9 cellular contexts compared by ENCODE assay signal in genomic region chr13:51644649-51645048, GRCh38.
DNase-seq lines count a peak whose midpoint lies in the region; TF ChIP-seq lines count a peak whose summit lies in the region.
"Had no signal": no experiment of that assay in that cellular context is flagged by ENCODE, and none has a peak within 500 bp of the region (broad histone marks: within the 10 kb centered on the region; RNA-seq: fewer than 3 reads in every experiment).

No MANE protein-coding gene starts in this region.

- POLR2A ChIA-PET in CD8-positive, alpha-beta memory T cell (lab: Charles Lee), result interaction anchor here (0.6 kb wide), 1 partner anchor 58 kb away, joined by 3 read pairs; no protein-coding TSS in a partner anchor

- H3K79me1 ChIP-seq in mesendoderm (ENCODE audit: low read length), result peaks cover 13% of the 10 kb centered on the region

- H3K4me1 ChIP-seq in CD8-positive, alpha-beta memory T cell (ENCODE audit: insufficient read depth, low read length), result peaks cover 39% of the 10 kb centered on the region
- H3K4me1 ChIP-seq in Loucy (ENCODE audit: insufficient read depth, low read length, poor library complexity, severe bottlenecking) (peaks cover 28% of the 10 kb centered on the region), mesendoderm (ENCODE audit: control insufficient read depth, low read depth, low read length) (peaks cover 17% of the 10 kb centered on the region), spleen (peaks cover 4 to 51% (median 38%) of the 10 kb centered on the region in 6 donors)

- no peak overlapping the region for H4K8ac ChIP-seq in mesendoderm (ENCODE audit: low read depth, low read length)

- H3K9ac ChIP-seq in Loucy (ENCODE audit: low read depth, low read length, poor library complexity, severe bottlenecking), result no peak overlapping the region
- no peak overlapping the region for H3K9ac ChIP-seq in mesendoderm (ENCODE audit: low read length)

- H4K5ac ChIP-seq in mesendoderm (ENCODE audit: low read length), result no peak overlapping the region

- H3F3A ChIP-seq in Loucy (ENCODE audit: low read depth), result no peaks in the 10 kb centered on the region

- H2BK15ac ChIP-seq in mesendoderm (replicated peaks; ENCODE audit: low read depth), result no peak overlapping the region

- H3K27me3 ChIP-seq in CD8-positive, alpha-beta memory T cell (ENCODE audit: insufficient read depth, low read length, poor library complexity, severe bottlenecking), result no peaks in the 10 kb centered on the region
- H3K27me3 ChIP-seq in Loucy (ENCODE audit: insufficient read depth, low read length, poor library complexity, severe bottlenecking), result no peaks in the 10 kb centered on the region
- H3K27me3 ChIP-seq in mesendoderm (ENCODE audit: insufficient read depth, low read length, poor library complexity), result no peaks in the 10 kb centered on the region
- H3K27me3 ChIP-seq in spleen (replicated peaks in 1 of 7), result no peaks in the 10 kb centered on the region

- H3K4me3 ChIP-seq in CD8-positive, alpha-beta memory T cell (ENCODE audit: low read length), result no peak overlapping the region
- H3K4me3 ChIP-seq in Loucy (ENCODE audit: low read length, poor library complexity, severe bottlenecking) (no peak overlapping the region), cardiac fibroblast (replicated peaks in 1 of 2; ENCODE audit: low read depth in 2 of 2, low read length in 2 of 2) (peak overlapping the region in 1 of 2 donors; percentile 13), mesendoderm (ENCODE audit: low read length) (no peak overlapping the region), spleen (no peak overlapping the region)

- H2BK120ac ChIP-seq in mesendoderm (ENCODE audit: low read depth, low read length), result no peak overlapping the region

- H4K20me1 ChIP-seq in Loucy (ENCODE audit: insufficient read depth, low read length, poor library complexity, severe bottlenecking), result peaks cover 9% of the 10 kb centered on the region

- peak overlapping the region; percentile 88 for H3K27ac ChIP-seq in CD8-positive, alpha-beta memory T cell (ENCODE audit: low read depth, low read length)
- peak overlapping the region; percentile 54 for H3K27ac ChIP-seq in mesendoderm (ENCODE audit: low read depth, low read length)
- peak overlapping the region in 4 of 8 donors; percentile 22 to 61 (median 44) for H3K27ac ChIP-seq in spleen

- no peak overlapping the region for H3K4ac ChIP-seq in mesendoderm (ENCODE audit: low read depth, low read length)

- H2AFZ ChIP-seq in Loucy (ENCODE audit: low read length), result no peak overlapping the region

- H3K4me1 Mint-ChIP-seq in CD8-positive, alpha-beta memory T cell, result peaks cover 46 to 57% (median 52%) of the 10 kb centered on the region in 3 donors

- peak overlapping the region; percentile 95 to 100 (median 99) for H3K27ac Mint-ChIP-seq in CD8-positive, alpha-beta memory T cell

- peak overlapping the region in 6 of 7 donors; percentile 64 to 84 (median 76) for H3K4me3 Mint-ChIP-seq in CD8-positive, alpha-beta memory T cell

- CTCF ChIA-PET in CD8-positive, alpha-beta memory T cell (lab: Charles Lee), result interaction anchor here (0.7 kb wide), 1 partner anchor 30 kb away, joined by 3 read pairs; no protein-coding TSS in a partner anchor

- no peak overlapping the region for H3K56ac ChIP-seq in mesendoderm (ENCODE audit: low read length)

- H3K79me2 ChIP-seq in Loucy (ENCODE audit: insufficient read depth, low read length) (peaks cover 56% of the 10 kb centered on the region; the same call in 1 of the 2 replicates), mesendoderm (ENCODE audit: control insufficient read depth, insufficient read depth, low read length) (peaks cover 19% of the 10 kb centered on the region)

- peaks cover 0 to 2% (median 0%) of the 10 kb centered on the region in 3 donors for H3K36me3 Mint-ChIP-seq in CD8-positive, alpha-beta memory T cell

- TF ChIP-seq POLR2A in erythroblast (IDR thresholded peaks at IDR 0.05; ENCODE audit: low read length) (no peak), spleen (IDR thresholded peaks at IDR 0.05) (no peak)

- H3K23ac ChIP-seq in mesendoderm (ENCODE audit: low read length), result no peak overlapping the region

- intact Hi-C loops in spleen (cut with DNase I; ENCODE audit: low total_unique reads), result no loop called here

- no peaks in the 10 kb centered on the region for H3K9me3 Mint-ChIP-seq in CD8-positive, alpha-beta memory T cell

- no peaks in the 10 kb centered on the region for H3K9me3 ChIP-seq in CD8-positive, alpha-beta memory T cell (ENCODE audit: low read length)
- no peaks in the 10 kb centered on the region for H3K9me3 ChIP-seq in Loucy (ENCODE audit: insufficient read depth, low read depth, low read length)
- no peaks in the 10 kb centered on the region for H3K9me3 ChIP-seq in spleen

- no peaks in the 10 kb centered on the region for H3K36me3 ChIP-seq in CD8-positive, alpha-beta memory T cell (ENCODE audit: insufficient read depth, low read length)
- H3K36me3 ChIP-seq in Loucy (ENCODE audit: insufficient read depth, low read length), result no peaks in the 10 kb centered on the region
- H3K36me3 ChIP-seq in mesendoderm (ENCODE audit: control insufficient read depth, insufficient read depth, low read length), result no peaks in the 10 kb centered on the region
- H3K36me3 ChIP-seq in spleen, result no peaks in the 10 kb centered on the region

- H3K4me2 ChIP-seq in Loucy (ENCODE audit: low read depth, low read length, poor library complexity, severe bottlenecking), result peak overlapping the region; percentile 53
- H3K4me2 ChIP-seq in mesendoderm (ENCODE audit: low read length), result no peak overlapping the region

- TF ChIP-seq CTCF in Loucy (conservative IDR thresholded peaks at IDR 0.05; ENCODE audit: low read length) (no peak), cardiac fibroblast (IDR thresholded peaks at IDR 0.05; ENCODE audit: low read depth, low read length) (no peak), spleen (IDR thresholded peaks at IDR 0.05 in 8 of 11, conservative IDR thresholded peaks at IDR 0.05 in 3 of 11) (no peak)

- H2AK5ac ChIP-seq in mesendoderm (ENCODE audit: low read length), result peak overlapping the region; percentile 65

- no peak overlapping the region for H2BK5ac ChIP-seq in mesendoderm (ENCODE audit: low read length)

- no CpG with 5 or more reads among the region's 1 CpG for WGBS in mesendoderm (ENCODE audit: extremely low coverage, insufficient coverage, low lambda C conversion rate)
- WGBS in spleen, 5 donors, result 59 to 91% (median 78%) methylated on average over 1 of the region's 1 CpG

- H3K27me3 Mint-ChIP-seq in CD8-positive, alpha-beta memory T cell, result no peaks in the 10 kb centered on the region

- peak overlapping the region; percentile 7 for H3K18ac ChIP-seq in mesendoderm (ENCODE audit: low read length)

- no peaks in the 10 kb centered on the region for H3K9me2 ChIP-seq in Loucy (replicated peaks; ENCODE audit: low read depth, low read length)

- DNase-seq in CD8-positive, alpha-beta memory T cell, result peak in 1 of 5 donors; percentile 13
- peak; percentile 62 to 75 for DNase-seq in cardiac fibroblast (ENCODE audit: low read depth in 2 of 2)
- peak; percentile 25 for DNase-seq in mesendoderm
- DNase-seq in NCI-H1105 treated with DMSO at 0.1 percent for 48 hours (lab: John Stamatoyannopoulos, UW), result no peak
- DNase-seq in erythroblast (lab: John Stamatoyannopoulos, UW), result no peak
- DNase-seq in spleen, result no peak
- DNase-seq in LoVo (ENCODE audit: low spot score), result no peak
- DNase-seq: NCI-H1092 had no signal

Comparison
In these comparisons a context has a peak if more than half of its experiments do, and no peak if none do; other contexts are left out.
1. DNase-seq: peak in cardiac fibroblast (2 of 2) and mesendoderm (single experiment); none in NCI-H1105 treated with DMSO at 0.1 percent for 48 hours (single experiment), erythroblast (0 of 2), spleen (single experiment) and LoVo (single experiment).